ENCODE assay signal across 21 cellular contexts in genomic region chr10:7601023-7601656, GRCh38.
"Had no signal": no experiment of that assay in that cellular context is flagged by ENCODE, and none has a peak within 500 bp of the region (broad histone marks: within the 10 kb centered on the region; RNA-seq: fewer than 3 reads in every experiment).

No MANE protein-coding gene starts in this region.

- H3K4me3 ChIP-seq: left lung, psoas muscle, SK-N-MC, tibial artery had no signal

- H3K36me3 Mint-ChIP-seq: T-cell had no signal

- H3K4me1 ChIP-seq: left lung, psoas muscle, tibial artery had no signal

- DNase-seq: activated CD4-positive, alpha-beta memory T cell treated with anti-CD3 and anti-CD28 coated beads, Interleukin-2, amount 10 ng/mL, durations not matched to agents 7 days and 5 days; activated CD4-positive, alpha-beta T cell treated with anti-CD3 and anti-CD28 coated beads for 36 hours; activated naive CD4-positive, alpha-beta T cell treated with anti-CD3 and anti-CD28 coated beads, Interleukin-2, amount 50 U/mL, for 16 hours; brain microvascular endothelial cell; cerebellar nuclear complex; dermis blood vessel endothelial cell; endodermal cell; erythroblast; head of caudate nucleus; left lung; mesenchymal stem cell; psoas muscle; stimulated activated CD4-positive, alpha-beta T cell treated with anti-CD3 and anti-CD28 coated beads, Interleukin-4, amount 100 ng/mL, for 1 hour; stimulated activated CD8-positive, alpha-beta memory T cell treated with anti-CD3 and anti-CD28 coated beads, Interleukin-4, amount 100 ng/mL, for 48 hours; stimulated activated naive CD8-positive, alpha-beta T cell treated with anti-CD3 and anti-CD28 coated beads, Interleukin-15, amount 100 ng/mL, for 72 hours; T-cell; tibial artery had no signal

- H3K9me3 ChIP-seq: psoas muscle, tibial artery had no signal

- H3K9me3 Mint-ChIP-seq: activated CD4-positive, alpha-beta memory T cell treated with anti-CD3 and anti-CD28 coated beads, Interleukin-2, amount 10 ng/mL, durations not matched to agents 7 days and 5 days; activated T-helper 1 cell treated with anti-CD3 and anti-CD28 coated beads, Interleukin-12 subunit alpha, Interleukin-12 subunit beta, Interleukin-2, Interleukin-4 antibody, amounts not matched to agents 30 ng/mL and 10 ng/mL and 1 ng/mL, durations not matched to agents 14 hours and 24 hours and 36 hours; endodermal cell; stimulated activated naive CD8-positive, alpha-beta T cell treated with anti-CD3 and anti-CD28 coated beads, Interleukin-15, amount 100 ng/mL, for 72 hours; T-cell had no signal

- H3K27ac ChIP-seq: brain microvascular endothelial cell, left lung, psoas muscle, SK-N-MC, tibial artery, VCaP had no signal

- H3K36me3 ChIP-seq: brain microvascular endothelial cell, left lung had no signal

- ATAC-seq: activated CD4-positive, alpha-beta T cell treated with anti-CD3 and anti-CD28 coated beads for 36 hours; left lung; stimulated activated naive CD8-positive, alpha-beta T cell treated with anti-CD3 and anti-CD28 coated beads, Interleukin-15, amount 100 ng/mL, for 72 hours; T-cell had no signal

- H3K27me3 ChIP-seq: brain microvascular endothelial cell, left lung, tibial artery had no signal

- H3K4me1 Mint-ChIP-seq: activated CD4-positive, alpha-beta memory T cell treated with anti-CD3 and anti-CD28 coated beads, Interleukin-2, amount 10 ng/mL, durations not matched to agents 7 days and 5 days; nephron had no signal

- H3K4me3 Mint-ChIP-seq: activated CD4-positive, alpha-beta memory T cell treated with anti-CD3 and anti-CD28 coated beads, Interleukin-2, amount 10 ng/mL, durations not matched to agents 7 days and 5 days; activated CD4-positive, alpha-beta T cell treated with anti-CD3 and anti-CD28 coated beads for 36 hours; activated T-helper 1 cell treated with anti-CD3 and anti-CD28 coated beads, Interleukin-12 subunit alpha, Interleukin-12 subunit beta, Interleukin-2, Interleukin-4 antibody, amounts not matched to agents 30 ng/mL and 10 ng/mL and 1 ng/mL, durations not matched to agents 14 hours and 24 hours and 36 hours; endodermal cell; nephron; stimulated activated naive CD8-positive, alpha-beta T cell treated with anti-CD3 and anti-CD28 coated beads, Interleukin-15, amount 100 ng/mL, for 72 hours; T-cell had no signal

- H3K27ac Mint-ChIP-seq: activated CD4-positive, alpha-beta memory T cell treated with anti-CD3 and anti-CD28 coated beads, Interleukin-2, amount 10 ng/mL, durations not matched to agents 7 days and 5 days; activated CD4-positive, alpha-beta T cell treated with anti-CD3 and anti-CD28 coated beads for 36 hours; activated T-helper 1 cell treated with anti-CD3 and anti-CD28 coated beads, Interleukin-12 subunit alpha, Interleukin-12 subunit beta, Interleukin-2, Interleukin-4 antibody, amounts not matched to agents 30 ng/mL and 10 ng/mL and 1 ng/mL, durations not matched to agents 14 hours and 24 hours and 36 hours; endodermal cell; nephron; T-cell had no signal
